Comparison of ENCODE assay signal across 25 cellular contexts in genomic region chr13:111488466-111489132, GRCh38.
"Had no signal": no experiment of that assay in that cellular context is flagged by ENCODE, and none has a peak within 500 bp of the region (broad histone marks: within the 10 kb centered on the region; RNA-seq: fewer than 3 reads in every experiment).

No MANE protein-coding gene starts in this region.

- DNase-seq: activated CD4-positive, alpha-beta memory T cell treated with anti-CD3 and anti-CD28 coated beads, Interleukin-2, amount 10 ng/mL, durations not matched to agents 7 days and 5 days; activated CD4-positive, alpha-beta T cell treated with anti-CD3 and anti-CD28 coated beads, Interleukin-2, amount 10 ng/mL, durations not matched to agents 7 days and 5 days; activated gamma-delta T cell; activated naive CD4-positive, alpha-beta T cell treated with anti-CD3 and anti-CD28 coated beads, Interleukin-2, amount 10 ng/mL, durations not matched to agents 7 days and 5 days; activated naive CD8-positive, alpha-beta T cell treated with anti-CD3 and anti-CD28 coated beads, Interleukin-2, amount 10 ng/mL, durations not matched to agents 7 days and 5 days; naive thymus-derived CD8-positive, alpha-beta T cell; retina; sigmoid colon; small intestine; stimulated activated CD4-positive, alpha-beta T cell treated with anti-CD3 and anti-CD28 coated beads, Interleukin-1b, Interleukin-23, amount 100 ng/mL, for 48 hours; stimulated activated CD4-positive, alpha-beta T cell treated with anti-CD3 and anti-CD28 coated beads, Interleukin-4, amount 100 ng/mL, for 4 hours; stimulated activated CD8-positive, alpha-beta memory T cell treated with anti-CD3 and anti-CD28 coated beads, Interleukin-4, amount 100 ng/mL, for 48 hours; T-helper 1 cell had no signal

- H3K36me3 Mint-ChIP-seq: activated naive CD4-positive, alpha-beta T cell treated with anti-CD3 and anti-CD28 coated beads, Interleukin-2, amount 10 ng/mL, durations not matched to agents 7 days and 5 days; activated naive CD8-positive, alpha-beta T cell treated with anti-CD3 and anti-CD28 coated beads, Interleukin-2, amount 10 ng/mL, durations not matched to agents 7 days and 5 days; memory B cell; stimulated activated memory B cell treated with anti-CD40 and anti-IgM and Interleukin-4, amounts not matched to agents 10 μg/mL and 1 μg/mL and 100 μg/mL, for 72 hours had no signal

- H3K4me3 Mint-ChIP-seq: activated CD4-positive, alpha-beta memory T cell treated with anti-CD3 and anti-CD28 coated beads, Interleukin-2, amount 10 ng/mL, durations not matched to agents 7 days and 5 days; activated CD4-positive, alpha-beta T cell treated with anti-CD3 and anti-CD28 coated beads, Interleukin-2, amount 10 ng/mL, durations not matched to agents 7 days and 5 days; activated naive CD4-positive, alpha-beta T cell treated with anti-CD3 and anti-CD28 coated beads, Interleukin-2, amount 10 ng/mL, durations not matched to agents 7 days and 5 days; activated naive CD8-positive, alpha-beta T cell treated with anti-CD3 and anti-CD28 coated beads, Interleukin-2, amount 10 ng/mL, durations not matched to agents 7 days and 5 days; brain; memory B cell; naive thymus-derived CD8-positive, alpha-beta T cell; neural crest cell; stimulated activated memory B cell treated with anti-CD40 and anti-IgM and Interleukin-4, amounts not matched to agents 10 μg/mL and 1 μg/mL and 100 μg/mL, for 72 hours; T-helper 2 cell treated with Interferon-gamma antibody and Interleukin-4, amounts not matched to agents 5 μg/mL and 100 μg/mL, for 36 hours had no signal

- H3K27me3 ChIP-seq: ascending aorta, cardiac muscle cell, hepatocyte, sigmoid colon had no signal

- H3K9me3 Mint-ChIP-seq: neural crest cell; T-helper 2 cell treated with Interferon-gamma antibody and Interleukin-4, amounts not matched to agents 5 μg/mL and 100 μg/mL, for 36 hours had no signal

- H3K27ac Mint-ChIP-seq: activated CD4-positive, alpha-beta memory T cell treated with anti-CD3 and anti-CD28 coated beads, Interleukin-2, amount 10 ng/mL, durations not matched to agents 7 days and 5 days; activated CD4-positive, alpha-beta T cell treated with anti-CD3 and anti-CD28 coated beads, Interleukin-2, amount 10 ng/mL, durations not matched to agents 7 days and 5 days; activated naive CD4-positive, alpha-beta T cell treated with anti-CD3 and anti-CD28 coated beads, Interleukin-2, amount 10 ng/mL, durations not matched to agents 7 days and 5 days; activated naive CD8-positive, alpha-beta T cell treated with anti-CD3 and anti-CD28 coated beads, Interleukin-2, amount 10 ng/mL, durations not matched to agents 7 days and 5 days; brain; memory B cell; naive thymus-derived CD8-positive, alpha-beta T cell; stimulated activated memory B cell treated with anti-CD40 and anti-IgM and Interleukin-4, amounts not matched to agents 10 μg/mL and 1 μg/mL and 100 μg/mL, for 72 hours; T-helper 2 cell treated with Interferon-gamma antibody and Interleukin-4, amounts not matched to agents 5 μg/mL and 100 μg/mL, for 36 hours had no signal

- H3K27ac ChIP-seq: ascending aorta, cardiac muscle cell, gastroesophageal sphincter, hepatocyte, prostate gland, sigmoid colon, stomach, tibial artery had no signal

- H3K4me1 Mint-ChIP-seq: activated CD4-positive, alpha-beta memory T cell treated with anti-CD3 and anti-CD28 coated beads, Interleukin-2, amount 10 ng/mL, durations not matched to agents 7 days and 5 days; activated CD4-positive, alpha-beta T cell treated with anti-CD3 and anti-CD28 coated beads, Interleukin-2, amount 10 ng/mL, durations not matched to agents 7 days and 5 days; activated naive CD4-positive, alpha-beta T cell treated with anti-CD3 and anti-CD28 coated beads, Interleukin-2, amount 10 ng/mL, durations not matched to agents 7 days and 5 days; activated naive CD8-positive, alpha-beta T cell treated with anti-CD3 and anti-CD28 coated beads, Interleukin-2, amount 10 ng/mL, durations not matched to agents 7 days and 5 days; memory B cell; naive thymus-derived CD8-positive, alpha-beta T cell; stimulated activated memory B cell treated with anti-CD40 and anti-IgM and Interleukin-4, amounts not matched to agents 10 μg/mL and 1 μg/mL and 100 μg/mL, for 72 hours had no signal

- H3K27me3 Mint-ChIP-seq: activated CD4-positive, alpha-beta memory T cell treated with anti-CD3 and anti-CD28 coated beads, Interleukin-2, amount 10 ng/mL, durations not matched to agents 7 days and 5 days; activated CD4-positive, alpha-beta T cell treated with anti-CD3 and anti-CD28 coated beads, Interleukin-2, amount 10 ng/mL, durations not matched to agents 7 days and 5 days; stimulated activated memory B cell treated with anti-CD40 and anti-IgM and Interleukin-4, amounts not matched to agents 10 μg/mL and 1 μg/mL and 100 μg/mL, for 72 hours had no signal
